Comparison of ENCODE assay signal across 16 cellular contexts in the genomic region with DNA sequence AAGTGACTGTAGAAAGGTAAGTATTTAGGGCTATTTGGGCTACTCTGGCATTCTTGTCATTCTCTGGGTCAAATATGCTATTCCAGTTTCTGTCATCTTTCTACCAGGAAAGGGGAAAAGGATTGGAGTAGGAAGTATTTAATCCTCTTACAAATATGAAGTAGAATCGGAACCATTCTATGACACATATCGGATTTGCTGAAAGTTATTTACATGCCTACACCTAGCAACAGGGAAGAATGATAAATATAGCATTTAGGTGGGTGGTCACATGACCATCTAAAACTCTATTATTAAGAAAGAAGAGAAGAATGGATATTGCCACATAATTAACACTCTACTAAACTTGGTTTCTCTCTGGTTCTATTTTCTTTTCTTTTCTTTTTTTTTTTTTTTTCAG.
DNase-seq lines count a peak whose midpoint lies in the region; ATAC-seq and TF ChIP-seq lines count a peak whose summit lies in the region.
"Had no signal": no experiment of that assay in that cellular context is flagged by ENCODE, and none has a peak within 500 bp of the region (broad histone marks: within the 10 kb centered on the region; RNA-seq: fewer than 3 reads in every experiment).

No MANE protein-coding gene starts in this region.

- DNase-seq in DMS53 (lab: John Stamatoyannopoulos, UW) (peak; percentile 6), DMS53 treated with DMSO at 0.1 percent for 48 hours (lab: John Stamatoyannopoulos, UW; ENCODE audit: unreplicated experiment) (no peak), kidney tubule cell (ENCODE audit: low spot score) (peak; percentile 41), retinal pigment epithelial cell (ENCODE audit: low read depth) (peak; percentile 62)
- DNase-seq: AML-193; BE2C; CD4-positive, alpha-beta T cell; CD8-positive, alpha-beta memory T cell; DMS 273 treated with DMSO at 0.1 percent for 48 hours; DND-41; HFFc6 had no signal

- TF ChIP-seq CTCF in retinal pigment epithelial cell (conservative IDR thresholded peaks at IDR 0.05; ENCODE audit: low read depth, low read length) = no peak

- H3K4me3 ChIP-seq in retinal pigment epithelial cell (ENCODE audit: low read length) = no peak overlapping the region
- H3K4me3 ChIP-seq: BLaER1 treated with 17β-estradiol and CSF1 and Interleukin-3, amounts not matched to agents 10 nM and 100 nM; GM23338; HAP-1 had no signal

- ATAC-seq in HG02970 (IDR thresholded peaks at IDR 0.05; ENCODE audit: low FRiP score, unreplicated experiment) = no peak
- no peak for ATAC-seq in HG03354 (IDR thresholded peaks at IDR 0.05; ENCODE audit: poor library complexity, severe bottlenecking, unreplicated experiment)
- ATAC-seq: GM23338 had no signal
